ENCODE assay signal across 8 cellular contexts in the genomic region with DNA sequence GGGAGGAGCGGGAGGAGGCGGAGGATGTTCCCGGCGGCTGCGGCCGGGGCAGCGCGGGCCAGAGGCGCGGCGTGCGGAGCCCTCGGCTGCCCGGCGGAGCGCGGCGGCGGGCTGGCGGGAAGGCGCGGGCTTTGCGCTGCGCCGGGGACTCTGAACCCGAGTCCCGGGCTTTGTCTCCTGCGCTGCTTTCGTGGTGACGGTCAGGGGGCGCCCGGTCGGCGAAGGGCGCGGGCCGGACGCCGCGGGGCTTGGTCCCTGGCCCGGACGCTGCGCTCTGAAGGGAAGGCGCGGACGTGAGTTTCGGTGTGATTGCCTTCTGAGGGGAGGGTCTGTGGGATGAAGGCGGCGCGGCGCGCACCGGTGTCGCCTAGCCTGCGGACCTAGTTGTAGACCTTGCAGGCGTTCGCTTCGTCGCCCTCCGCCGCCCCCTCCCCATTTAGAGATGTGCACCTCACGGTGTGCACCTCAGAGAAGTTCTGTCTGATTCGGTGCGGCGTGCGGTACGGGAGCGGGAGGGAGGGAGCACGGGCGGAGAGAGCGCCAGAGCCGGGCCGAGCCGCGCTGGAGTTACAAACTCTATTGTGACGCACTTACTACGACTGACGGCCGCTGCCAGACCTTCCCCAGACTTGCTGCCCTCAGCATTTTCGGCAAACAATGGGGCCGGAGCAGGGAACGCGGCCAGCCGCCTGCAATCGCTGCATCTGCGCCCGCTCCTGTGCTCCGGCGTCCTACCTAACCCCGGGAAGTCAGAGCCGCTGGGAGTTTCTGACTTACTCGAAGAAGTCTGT. TPM values are rescaled to one million over a fixed set of nuclear protein-coding genes. Genes with fewer than 3 reads are reported as not detected.
A peak's percentile ranks its signal among the peaks of the same experiment; 100 is the strongest.
DNase-seq lines count a peak whose midpoint lies in the region; ATAC-seq and TF ChIP-seq lines count a peak whose summit lies in the region.

No MANE protein-coding gene starts in this region.

- peaks cover 45% of the 10 kb centered on the region for H3K36me3 Mint-ChIP-seq in GM23338 (ENCODE audit: low read depth)

- intact Hi-C loops in esophagus squamous epithelium (cut with DNase I): no loop called here
- intact Hi-C loops in mucosa of descending colon (cut with DNase I, micrococcal nuclease): no loop called here

- H3K9me2 ChIP-seq in GM23338 (ENCODE audit: insufficient read depth): no peaks in the 10 kb centered on the region

- H3F3A ChIP-seq in GM23338 (replicated peaks; ENCODE audit: low read depth): peaks cover 9% of the 10 kb centered on the region; the same call in 1 of the 2 replicates

- peaks cover 93% of the 10 kb centered on the region for H4K20me1 ChIP-seq in BLaER1
- H4K20me1 ChIP-seq in GM23338 (replicated peaks; ENCODE audit: insufficient read depth): peaks cover 27% of the 10 kb centered on the region

- H3K4me1 Mint-ChIP-seq in GM23338: peaks cover 16% of the 10 kb centered on the region

- H3K79me2 ChIP-seq in GM23338 (replicated peaks; ENCODE audit: insufficient read depth): peaks cover 59% of the 10 kb centered on the region

- peak overlapping the region; percentile 87 for H3K4me3 Mint-ChIP-seq in GM23338

- no peaks in the 10 kb centered on the region for H3K9me3 Mint-ChIP-seq in GM23338

- H2AFZ ChIP-seq in GM23338: no peak overlapping the region

- H3K27ac Mint-ChIP-seq in GM23338: peak overlapping the region; percentile 93

- peak overlapping the region; percentile 87 for H3K9ac ChIP-seq in BLaER1

- 0 to 17% methylated on average over 3 of the region's 92 CpGs for WGBS in esophagus squamous epithelium, 2 donors

- peaks cover 45% of the 10 kb centered on the region for H3K4me1 ChIP-seq in BLaER1
- no peaks in the 10 kb centered on the region; the same call in 1 of the 2 replicates for H3K4me1 ChIP-seq in GM23338 (ENCODE audit: insufficient read depth)
- H3K4me1 ChIP-seq in esophagus squamous epithelium: peaks cover 30 to 78% (median 31%) of the 10 kb centered on the region in 3 donors
- H3K4me1 ChIP-seq in mucosa of descending colon (ENCODE audit: low read depth): peaks cover 21% of the 10 kb centered on the region

- H3K9me3 ChIP-seq in BLaER1: no peaks in the 10 kb centered on the region
- no peaks in the 10 kb centered on the region for H3K9me3 ChIP-seq in esophagus squamous epithelium
- H3K9me3 ChIP-seq in mucosa of descending colon: no peaks in the 10 kb centered on the region

- H3K4me3 ChIP-seq in BLaER1: peak overlapping the region; percentile 95
- peak overlapping the region; percentile 93 for H3K4me3 ChIP-seq in GM23338
- H3K4me3 ChIP-seq in esophagus squamous epithelium: peak overlapping the region; percentile 81 to 93 (median 84)
- H3K4me3 ChIP-seq in mucosa of descending colon: peak overlapping the region; percentile 75

- H3K4me2 ChIP-seq in BLaER1 (peak overlapping the region; percentile 99), GM23338 (peak overlapping the region; percentile 86)

- peak; percentile 88 for DNase-seq in GM23338 (ENCODE audit: low spot score)
- peak; percentile 82 for DNase-seq in NCI-H748 (lab: John Stamatoyannopoulos, UW; ENCODE audit: unreplicated experiment)
- peak; percentile 56 for DNase-seq in activated T-cell treated with anti-CD3 and anti-CD28 coated beads, Interleukin-2, amount 50 U/mL, for 1 hour
- DNase-seq in esophagus squamous epithelium (lab: John Stamatoyannopoulos, UW): no peak
- peak; percentile 73 to 86 (median 77) for DNase-seq in mucosa of descending colon
- DNase-seq in stromal cell of bone marrow (ENCODE audit: low read depth): peak; percentile 68

- H3K27me3 ChIP-seq in BLaER1: peaks cover 27% of the 10 kb centered on the region
- peaks cover 40% of the 10 kb centered on the region for H3K27me3 ChIP-seq in GM23338 (ENCODE audit: insufficient read depth)
- peaks cover 0 to 28% (median 0%) of the 10 kb centered on the region in 4 donors for H3K27me3 ChIP-seq in esophagus squamous epithelium

- TF ChIP-seq CTCF in GM23338 (conservative IDR thresholded peaks at IDR 0.05; ENCODE audit: low read depth in 2 of 2) (no peak), esophagus squamous epithelium (IDR thresholded peaks at IDR 0.05) (no peak), mucosa of descending colon (IDR thresholded peaks at IDR 0.05) (no peak)

- peaks cover 41% of the 10 kb centered on the region for H3K27me3 Mint-ChIP-seq in GM23338 (ENCODE audit: insufficient read depth, low read depth, poor library complexity)

- peak in 2 of 4 donors; percentile 64 to 81 for TF ChIP-seq POLR2A in esophagus squamous epithelium (IDR thresholded peaks at IDR 0.05)

- ATAC-seq in GM23338 (peak; percentile 19), mucosa of descending colon (peak; percentile 27), HG03095 (IDR thresholded peaks at IDR 0.05; ENCODE audit: unreplicated experiment) (no peak)

- H3K27ac ChIP-seq in BLaER1: peak overlapping the region; percentile 73
- no peak overlapping the region for H3K27ac ChIP-seq in GM23338 (ENCODE audit: low read depth)
- H3K27ac ChIP-seq in esophagus squamous epithelium: peak overlapping the region; percentile 91 to 96 (median 93)

- H3K36me3 ChIP-seq in BLaER1 (peaks cover 40% of the 10 kb centered on the region), GM23338 (ENCODE audit: insufficient read depth) (peaks cover 31% of the 10 kb centered on the region), esophagus squamous epithelium (peaks cover 3 to 42% (median 5%) of the 10 kb centered on the region in 3 donors), mucosa of descending colon (ENCODE audit: low read depth) (no peaks in the 10 kb centered on the region)

TF ChIP-seq in GM23338, 12 proteins besides CTCF, POLR2A, EP300 and RAD21:
- no peak for TF ChIP-seq EZH2 (IDR thresholded peaks at IDR 0.05; ENCODE audit: low read depth, unreplicated experiment)
- TF ChIP-seq CREB1 (CRISPR knock-in tag; IDR thresholded peaks at IDR 0.05; ENCODE audit: low read depth): peak; percentile 69

RNA-seq across cellular contexts. Expression of gene BCL2L11, which starts 2.1 kb away (rescaled TPM):
- total RNA-seq in GM23338 (2014; rRNA removed; shearing (Covaris generic)): 21.0 and 22.5 TPM in 2 replicates
- 10.6 and 11.0 TPM in 2 replicates for polyA plus RNA-seq in GM23338 (2016; fragmentation: Nextera tagmentation; extraction: Ambion mirVana)
- total RNA-seq in esophagus squamous epithelium (10 to 100 TPM in 2 of 4 donors, 1 to 10 TPM in 2; 7.8 to 28.2 (median 9.9) TPM), mucosa of descending colon (10 to 100 TPM; 40.9 to 44.4 (median 43.7) TPM)
